ENCODE assay signal across 8 cellular contexts in genomic region chr11:119356349-119357031, GRCh38. TPM values are rescaled to one million over a fixed set of nuclear protein-coding genes. Genes with fewer than 3 reads are reported as not detected.
DNase-seq lines count a peak whose midpoint lies in the region; FAIRE-seq and TF ChIP-seq lines count a peak whose summit lies in the region.

No MANE protein-coding gene starts in this region.

- H3K18ac ChIP-seq in mesenchymal stem cell (ENCODE audit: low read depth in 1 of 2, low read length in 2 of 2) = peak overlapping the region in 1 of 2 experiments; percentile 80

- H3K9me3 ChIP-seq in HEK293 (ENCODE audit: control insufficient read depth, insufficient read depth, low read depth, low read length) (no peaks in the 10 kb centered on the region), mesenchymal stem cell (ENCODE audit: control insufficient read depth, low read length) (no peaks in the 10 kb centered on the region)

- H3K4me3 ChIP-seq in HEK293 (ENCODE audit: low read depth, low read length) (no peak overlapping the region), mesenchymal stem cell (ENCODE audit: insufficient read depth in 1 of 2, low read depth in 1 of 2, low read length in 2 of 2) (peak overlapping the region; percentile 52 to 88)

- H2BK5ac ChIP-seq in mesenchymal stem cell (ENCODE audit: low read depth, low read length, poor library complexity, severe bottlenecking) = no peak overlapping the region

- H4K8ac ChIP-seq in mesenchymal stem cell (ENCODE audit: low read length) = peak overlapping the region; percentile 73

- H3K4me1 ChIP-seq in HEK293 (ENCODE audit: control insufficient read depth, insufficient read depth, low read length) (no peaks in the 10 kb centered on the region; the same call in 1 of the 2 replicates), mesenchymal stem cell (ENCODE audit: control insufficient read depth, insufficient read depth, low read depth, low read length) (peaks cover 14% of the 10 kb centered on the region)

- WGBS in mesenchymal stem cell = 2% methylated on average over 29 of the region's 54 CpGs

- H3K79me1 ChIP-seq in mesenchymal stem cell (replicated peaks; ENCODE audit: low read length, poor library complexity, severe bottlenecking) = no peaks in the 10 kb centered on the region

- DNase-seq in D721Med (ENCODE audit: insufficient read length, low spot score) (peak; percentile 91), NCI-H226 (peak; percentile 50), mesenchymal stem cell (peak; percentile 81), NCI-H2081 treated with DMSO at 0.1 percent for 48 hours (lab: John Stamatoyannopoulos, UW) (no peak)
- DNase-seq in activated CD8-positive, alpha-beta memory T cell treated with anti-CD3 and anti-CD28 coated beads for 4 hours (ENCODE audit: low read depth in 2 of 2) = peak; percentile 28 to 35
- DNase-seq in effector CD8-positive, alpha-beta T cell (lab: John Stamatoyannopoulos, UW) = peak; percentile 54
- DNase-seq in stimulated activated CD8-positive, alpha-beta memory T cell treated with anti-CD3 and anti-CD28 coated beads, Interleukin-15, amount 100 ng/mL, for 24 hours (ENCODE audit: low read depth) = peak; percentile 52

- no peak overlapping the region for H3K23ac ChIP-seq in mesenchymal stem cell (ENCODE audit: low read length in 2 of 2)

- H2BK15ac ChIP-seq in mesenchymal stem cell (ENCODE audit: low read depth, poor library complexity, severe bottlenecking) = no peak overlapping the region

- H4K91ac ChIP-seq in mesenchymal stem cell (ENCODE audit: low read length) = no peak overlapping the region

- peak overlapping the region; percentile 91 for H3K9ac ChIP-seq in mesenchymal stem cell (ENCODE audit: low read length)

- POLR2A ChIA-PET in HEK293 (lab: Yijun Ruan, JAX) = no interaction called here

- H3K36me3 ChIP-seq in HEK293 (ENCODE audit: control insufficient read depth in 2 of 2, insufficient read depth in 1 of 2, low read length in 2 of 2) (peaks cover 0 to 44% of the 10 kb centered on the region in 2 experiments; a peak in 1 of 3 replicates), mesenchymal stem cell (ENCODE audit: control insufficient read depth in 1 of 2, insufficient read depth in 2 of 2, low read depth in 1 of 2, low read length in 2 of 2) (no peaks in the 10 kb centered on the region)

- H2AK5ac ChIP-seq in mesenchymal stem cell (ENCODE audit: low read length, severe bottlenecking) = no peak overlapping the region

- H3K27ac ChIP-seq in HEK293 (ENCODE audit: extremely low read depth, low read depth, low read length) (no peak overlapping the region), mesenchymal stem cell (ENCODE audit: low read length, poor library complexity, severe bottlenecking) (no peak overlapping the region)

- H2BK12ac ChIP-seq in mesenchymal stem cell (ENCODE audit: low read length in 2 of 2) = peak overlapping the region in 1 of 2 experiments; percentile 71

- no peak overlapping the region for H3K4ac ChIP-seq in mesenchymal stem cell (ENCODE audit: low read depth in 1 of 2, low read length in 2 of 2)

- H3K14ac ChIP-seq in mesenchymal stem cell (ENCODE audit: low read length in 2 of 2) = no peak overlapping the region

- CTCF ChIA-PET in HEK293 (lab: Yijun Ruan, JAX) = interaction anchor here (0.6 to 3.3 kb wide), 13 partner anchors 11 to 272 kb away, joined by 3 to 35 read pairs (median 5); partner anchors contain the start of genes DPAGT1, HMBS and USP2

- peak; percentile 76 for TF ChIP-seq CTCF in D721Med (IDR thresholded peaks at IDR 0.05; ENCODE audit: insufficient read depth, missing control alignments)
- TF ChIP-seq CTCF in HEK293 (tag by site-specific recombination; IDR thresholded peaks at IDR 0.05) = no peak

- H2AFZ ChIP-seq in mesenchymal stem cell (ENCODE audit: low read depth, low read length) = peak overlapping the region; percentile 90

- FAIRE-seq in D721Med (lab: Jason Lieb, UNC) = no peak

- no peak overlapping the region for H2BK120ac ChIP-seq in mesenchymal stem cell (ENCODE audit: low read depth, low read length)

- H3K27me3 ChIP-seq in mesenchymal stem cell (ENCODE audit: control insufficient read depth in 1 of 2, insufficient read depth in 1 of 2, low read length in 2 of 2) = peaks cover 32 to 45% of the 10 kb centered on the region in 2 experiments

- peak overlapping the region; percentile 96 for H3K4me2 ChIP-seq in mesenchymal stem cell (ENCODE audit: low read length, poor library complexity, severe bottlenecking)

TF ChIP-seq in HEK293, 187 proteins besides CTCF, POLR2A, EP300 and RAD21:
- 0 out of 2 replicates have a peak, but pooled peaks have one; percentile 15 for TF ChIP-seq ZNF341 (tag by site-specific recombination; IDR thresholded peaks at IDR 0.05; ENCODE audit: low read depth)
- TF ChIP-seq ZNF621 (tag by site-specific recombination; IDR thresholded peaks at IDR 0.05) = no peak
TF ChIP-seq in HEK293: peak in this region for 1.

RNA-seq across cellular contexts. Expression of gene MFRP, which starts 10.0 kb away (rescaled TPM):
- not detected for polyA plus RNA-seq in mesenchymal stem cell (2013, experiment 1 of 2)
- not detected for polyA plus RNA-seq in mesenchymal stem cell (2013, experiment 2 of 2)

RNA-seq across cellular contexts. Expression of gene C1QTNF5, which starts 15.8 kb away (rescaled TPM):
- polyA plus RNA-seq in mesenchymal stem cell (2013, experiment 1 of 2) = 25.1 TPM
- polyA plus RNA-seq in mesenchymal stem cell (2013, experiment 2 of 2) = 26.5 TPM

RNA-seq across cellular contexts. Expression of gene RNF26, which starts 22.2 kb away (rescaled TPM):
- polyA plus RNA-seq in mesenchymal stem cell (2013, experiment 1 of 2) = 30.2 TPM
- 30.5 TPM for polyA plus RNA-seq in mesenchymal stem cell (2013, experiment 2 of 2)

RNA-seq across cellular contexts. Expression of gene USP2, which starts 25.0 kb away (rescaled TPM):
- polyA plus RNA-seq in mesenchymal stem cell (2013, experiment 1 of 2) = 0.65 TPM
- 0.60 TPM for polyA plus RNA-seq in mesenchymal stem cell (2013, experiment 2 of 2)

RNA-seq across cellular contexts. Expression of gene MCAM, which starts 39.6 kb away (rescaled TPM):
- 80.2 TPM for polyA plus RNA-seq in mesenchymal stem cell (2013, experiment 1 of 2)
- polyA plus RNA-seq in mesenchymal stem cell (2013, experiment 2 of 2) = 77.3 TPM
